18 cellular contexts compared by ENCODE assay signal in genomic region chr1:47772960-47773682, GRCh38.
"Had no signal": no experiment of that assay in that cellular context is flagged by ENCODE, and none has a peak within 500 bp of the region (broad histone marks: within the 10 kb centered on the region; RNA-seq: fewer than 3 reads in every experiment).

No MANE protein-coding gene starts in this region.

- ATAC-seq: esophagus mucosa; left lobe of liver; lower lobe of right lung; natural killer cell treated with Interleukin-12 subunit alpha and Interleukin-12 subunit beta and Interleukin-15 and Interleukin-18, amount 100 ng/mL, for 72 hours; upper lobe of right lung had no signal

- H3K27ac ChIP-seq: lower lobe of right lung, parathyroid adenoma, psoas muscle, suprapubic skin, thyroid gland, upper lobe of right lung, vagina had no signal

- H3K9me3 ChIP-seq: lower lobe of right lung, psoas muscle, suprapubic skin, thyroid gland, upper lobe of right lung, vagina had no signal

- H3K4me3 Mint-ChIP-seq: memory B cell; natural killer cell treated with Interleukin-12 subunit alpha and Interleukin-12 subunit beta and Interleukin-15 and Interleukin-18, amount 100 ng/mL, for 72 hours had no signal

- H3K36me3 ChIP-seq: lower lobe of right lung, suprapubic skin, thyroid gland, upper lobe of right lung, vagina had no signal

- H3K36me3 Mint-ChIP-seq: memory B cell; natural killer cell treated with Interleukin-12 subunit alpha and Interleukin-12 subunit beta and Interleukin-15 and Interleukin-18, amount 100 ng/mL, for 72 hours had no signal

- H3K4me1 ChIP-seq: lower lobe of right lung, parathyroid adenoma, psoas muscle, suprapubic skin, thyroid gland, upper lobe of right lung, vagina had no signal

- DNase-seq: effector memory CD4-positive, alpha-beta T cell; islet precursor cell; midbrain; psoas muscle; retina; small intestine; stimulated activated CD4-positive, alpha-beta T cell treated with anti-CD3 and anti-CD28 coated beads, Interleukin-12 subunit alpha, Interleukin-12 subunit beta, amount 100 ng/mL, for 4 hours; stimulated activated naive CD4-positive, alpha-beta T cell treated with Interleukin-2 at 50 U/mL for 16 hours; thyroid gland; upper lobe of right lung had no signal

- H3K4me3 ChIP-seq: lower lobe of right lung, psoas muscle, suprapubic skin, thyroid gland, upper lobe of right lung, vagina had no signal

- H3K27ac Mint-ChIP-seq: memory B cell; natural killer cell treated with Interleukin-12 subunit alpha and Interleukin-12 subunit beta and Interleukin-15 and Interleukin-18, amount 100 ng/mL, for 72 hours had no signal

- H3K27me3 ChIP-seq: suprapubic skin, thyroid gland, upper lobe of right lung, vagina had no signal

- H3K9me3 Mint-ChIP-seq: natural killer cell treated with Interleukin-12 subunit alpha and Interleukin-12 subunit beta and Interleukin-15 and Interleukin-18, amount 100 ng/mL, for 72 hours had no signal

- H3K4me1 Mint-ChIP-seq: memory B cell had no signal
